Comparison of ENCODE assay signal across 8 cellular contexts in the genomic region with DNA sequence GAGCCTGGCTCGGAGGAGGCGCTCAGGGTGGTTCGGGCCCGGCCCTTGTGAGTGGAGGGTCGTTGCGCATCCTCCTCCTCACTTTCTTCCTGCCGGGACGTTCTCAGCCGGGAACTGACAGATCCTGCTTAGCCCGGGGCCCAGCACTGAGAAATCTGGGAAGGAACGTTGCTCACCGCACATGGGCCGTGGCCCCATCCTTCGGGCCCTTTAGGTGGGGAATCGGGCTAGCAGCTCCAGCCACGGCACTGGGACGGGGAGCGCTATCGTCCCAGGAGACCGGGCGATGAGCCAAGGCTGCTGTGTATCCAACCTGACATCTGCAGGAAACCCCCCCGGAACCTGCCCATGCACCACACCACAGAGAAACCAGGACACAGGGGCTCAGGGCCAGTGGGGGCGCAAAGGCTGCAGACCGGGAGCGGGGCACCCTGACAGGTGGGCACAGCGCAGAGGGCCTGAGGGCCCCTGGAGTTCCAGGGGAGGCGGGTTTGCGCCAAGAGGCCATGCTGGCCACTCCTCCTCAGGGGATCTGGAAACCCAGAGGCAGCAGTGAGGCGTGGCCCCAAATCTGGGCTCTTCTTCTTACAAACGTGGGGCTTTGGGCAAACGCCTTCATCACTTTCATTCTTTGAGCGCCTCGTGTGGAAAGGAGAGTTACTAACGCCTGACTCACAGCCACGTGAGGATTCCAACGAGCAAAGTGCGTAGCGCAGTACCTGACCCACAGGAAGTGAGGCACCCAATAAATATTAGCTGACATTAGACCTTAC. TPM values are rescaled to one million over a fixed set of nuclear protein-coding genes. Genes with fewer than 3 reads are reported as not detected.
A peak's percentile ranks its signal among the peaks of the same experiment; 100 is the strongest.
DNase-seq lines count a peak whose midpoint lies in the region; ATAC-seq and TF ChIP-seq lines count a peak whose summit lies in the region.

A gene (minus strand): TSS at position 116 of the 773 bp plus-strand sequence. CDS start 4,659 bp downstream, outside the sequence.

- H2AFZ ChIP-seq in OCI-LY1 (ENCODE audit: low read length), result no peak within 1 kb of the TSS

- H3K4me3 ChIP-seq in OCI-LY1 (ENCODE audit: low read depth, low read length, poor library complexity, severe bottlenecking) (peak within 1 kb of the TSS; percentile 64), esophagus (ENCODE audit: low read depth in 1 of 2, low read length in 2 of 2) (peak within 1 kb of the TSS; percentile 38 to 53), muscle layer of colon (ENCODE audit: low read depth in 1 of 2, low read length in 2 of 2) (peak within 1 kb of the TSS; percentile 38 to 75)

- peak; percentile 50 for ATAC-seq in GM18861 (IDR thresholded peaks at IDR 0.05; ENCODE audit: unreplicated experiment)
- ATAC-seq in HG03521 (IDR thresholded peaks at IDR 0.05; ENCODE audit: unreplicated experiment), result peak; percentile 50

- no peaks in the 10 kb centered on the region for H3K9me2 ChIP-seq in OCI-LY1 (ENCODE audit: low read depth, low read length)

- H3K27me3 ChIP-seq in OCI-LY1 (ENCODE audit: insufficient read depth, low read length) (peaks cover 8% of the 10 kb centered on the region; the same call in 1 of the 2 replicates), esophagus (ENCODE audit: control insufficient read depth in 1 of 2, insufficient read depth in 2 of 2, low read length in 2 of 2) (peaks cover 0 to 3% of the 10 kb centered on the region in 2 donors), muscle layer of colon (ENCODE audit: control insufficient read depth in 1 of 2, insufficient read depth in 2 of 2, low read length in 2 of 2) (peaks cover 9 to 22% of the 10 kb centered on the region in 2 donors)

- peak; percentile 91 for DNase-seq in AG08395 (ENCODE audit: low spot score)
- DNase-seq in activated T-cell treated with anti-CD3 and anti-CD28 coated beads for 4 hours, result peak; percentile 67
- peak; percentile 57 to 65 for DNase-seq in stimulated activated CD8-positive, alpha-beta memory T cell treated with anti-CD3 and anti-CD28 coated beads, Interleukin-4, amount 100 ng/mL, for 4 hours (ENCODE audit: low read depth in 2 of 2, low spot score in 1 of 2)

- no peaks in the 10 kb centered on the region for H3K79me2 ChIP-seq in OCI-LY1 (ENCODE audit: insufficient read depth, low read length)

- WGBS in esophagus, 2 donors, result 1% methylated on average over 38 of the region's 38 CpGs

- H3K36me3 ChIP-seq in OCI-LY1 (ENCODE audit: insufficient read depth, low read length), result peaks cover 7% of the 10 kb centered on the region; the same call in 1 of the 2 replicates
- H3K36me3 ChIP-seq in esophagus (ENCODE audit: control insufficient read depth in 2 of 2, insufficient read depth in 2 of 2, low read length in 1 of 2), result peaks cover 2 to 3% of the 10 kb centered on the region in 2 donors
- no peaks in the 10 kb centered on the region for H3K36me3 ChIP-seq in muscle layer of colon (ENCODE audit: insufficient read depth, low read length)

- H3F3A ChIP-seq in OCI-LY1 (ENCODE audit: insufficient read depth, low read length), result peaks cover 5% of the 10 kb centered on the region; the same call in 1 of the 2 replicates

- TF ChIP-seq CTCF in OCI-LY1 (IDR thresholded peaks at IDR 0.05; ENCODE audit: low read length), result peak; percentile 59

- H4K20me1 ChIP-seq in OCI-LY1 (ENCODE audit: insufficient read depth, low read length), result no peaks in the 10 kb centered on the region

- H3K9me3 ChIP-seq in OCI-LY1 (ENCODE audit: low read length) (no peaks in the 10 kb centered on the region), esophagus (ENCODE audit: control insufficient read depth in 2 of 2, insufficient read depth in 1 of 2, low read depth in 1 of 2, low read length in 1 of 2) (no peaks in the 10 kb centered on the region), muscle layer of colon (ENCODE audit: low read length) (no peaks in the 10 kb centered on the region)

- H3K27ac ChIP-seq in OCI-LY1 (ENCODE audit: low read depth, low read length, poor library complexity, severe bottlenecking) (peak within 1 kb of the TSS; percentile 18), esophagus (ENCODE audit: low read depth in 2 of 2, low read length in 1 of 2) (peak within 1 kb of the TSS; percentile 43 to 81), muscle layer of colon (ENCODE audit: low read depth, low read length) (peak within 1 kb of the TSS; percentile 50)

- H3K4me1 ChIP-seq in OCI-LY1 (ENCODE audit: insufficient read depth, low read length, severe bottlenecking) (peaks cover 17% of the 10 kb centered on the region), esophagus (ENCODE audit: control insufficient read depth in 2 of 2, insufficient read depth in 2 of 2, low read length in 1 of 2) (peaks cover 2 to 10% of the 10 kb centered on the region in 2 donors), muscle layer of colon (ENCODE audit: insufficient read depth, low read length) (peaks cover 10% of the 10 kb centered on the region)

- H3K9ac ChIP-seq in OCI-LY1 (ENCODE audit: low read length) (peak within 1 kb of the TSS; percentile 41), muscle layer of colon (ENCODE audit: low read length) (peak within 1 kb of the TSS; percentile 52)

- peak within 1 kb of the TSS; percentile 82 for H3K4me2 ChIP-seq in OCI-LY1 (ENCODE audit: low read length)

RNA-seq across cellular contexts. Expression of the gene that starts here (rescaled TPM):
- polyA plus RNA-seq in esophagus, result under 1 TPM; 0.12 to 0.27 TPM

Comparison
In these comparisons a context has a peak if more than half of its experiments do, and no peak if none do; other contexts are left out.
1. Peak in every context shown above with its lines: DNase-seq, ATAC-seq, H3K4me3 ChIP-seq and H3K27ac ChIP-seq.